Comparison of ENCODE assay signal across 29 cellular contexts in genomic region chr18:11760498-11761158, GRCh38.
"Had no signal": no experiment of that assay in that cellular context is flagged by ENCODE, and none has a peak within 500 bp of the region (broad histone marks: within the 10 kb centered on the region; RNA-seq: fewer than 3 reads in every experiment).

No MANE protein-coding gene starts in this region.

- H3K36me3 ChIP-seq: adrenal gland, ascending aorta, brain microvascular endothelial cell, esophagus squamous epithelium, gastroesophageal sphincter, heart right ventricle, neutrophil, ovary, prostate gland, right atrium auricular region, spleen, stomach, suprapubic skin had no signal

- H3K4me1 Mint-ChIP-seq: activated CD4-positive, alpha-beta T cell treated with anti-CD3 and anti-CD28 coated beads, Interleukin-2, amount 10 ng/mL, durations not matched to agents 7 days and 5 days; memory B cell; naive B cell had no signal

- H3K9me3 ChIP-seq: adrenal gland, ascending aorta, esophagus squamous epithelium, gastroesophageal sphincter, heart right ventricle, neutrophil, ovary, prostate gland, right atrium auricular region, spleen, stomach, suprapubic skin, tibial nerve had no signal

- H3K27ac ChIP-seq: adrenal gland, ascending aorta, brain microvascular endothelial cell, esophagus squamous epithelium, gastroesophageal sphincter, heart right ventricle, neutrophil, ovary, prostate gland, right atrium auricular region, spleen, stomach, suprapubic skin, tibial nerve, VCaP had no signal

- H3K4me1 ChIP-seq: adrenal gland, ascending aorta, esophagus squamous epithelium, gastroesophageal sphincter, heart right ventricle, prostate gland, right atrium auricular region, spleen, stomach, suprapubic skin, tibial nerve had no signal

- DNase-seq: activated CD4-positive, alpha-beta T cell treated with anti-CD3 and anti-CD28 coated beads, Interleukin-2, amount 10 ng/mL, durations not matched to agents 7 days and 5 days; activated CD4-positive, CD25-positive, alpha-beta regulatory T cell treated with anti-CD3 and anti-CD28 coated beads, Interleukin-2, amount 50 U/mL, for 72 hours; activated CD8-positive, alpha-beta memory T cell treated with anti-CD3 and anti-CD28 coated beads, Interleukin-2, amount 50 U/mL, for 4 hours; activated naive CD4-positive, alpha-beta T cell; activated T-cell treated with anti-CD3 and anti-CD28 coated beads, Interleukin-2, amount 50 U/mL, for 4 hours; adrenal gland; brain microvascular endothelial cell; dermis blood vessel endothelial cell; effector CD8-positive, alpha-beta T cell; esophagus squamous epithelium; heart right ventricle; left colon; naive B cell; ovary; spleen; stimulated activated CD4-positive, alpha-beta T cell treated with anti-CD3 and anti-CD28 coated beads, Interleukin-4, amount 100 ng/mL, for 24 hours; stomach; T-helper 9 cell had no signal

- H3K36me3 Mint-ChIP-seq: activated naive CD8-positive, alpha-beta T cell; memory B cell; naive B cell had no signal

- H3K9me3 Mint-ChIP-seq: activated CD4-positive, alpha-beta T cell treated with anti-CD3 and anti-CD28 coated beads, Interleukin-2, amount 10 ng/mL, durations not matched to agents 7 days and 5 days; activated T-cell treated with anti-CD3 and anti-CD28 coated beads, Interleukin-2, amount 50 U/mL, for 4 hours; activated T-helper 2 cell treated with anti-CD3 and anti-CD28 coated beads, Interferon-gamma antibody, Interleukin-2, Interleukin-4, amounts not matched to agents 10 μg/mL and 5 μg/mL and 100 μg/mL, durations not matched to agents 14 hours and 24 hours and 36 hours; memory B cell; naive B cell had no signal

- H3K27me3 ChIP-seq: adrenal gland, ascending aorta, brain microvascular endothelial cell, esophagus squamous epithelium, gastroesophageal sphincter, ovary, right atrium auricular region, spleen, stomach, suprapubic skin, tibial nerve had no signal

- H3K4me3 Mint-ChIP-seq: activated CD4-positive, alpha-beta T cell treated with anti-CD3 and anti-CD28 coated beads, Interleukin-2, amount 10 ng/mL, durations not matched to agents 7 days and 5 days; activated naive CD8-positive, alpha-beta T cell; activated T-cell treated with anti-CD3 and anti-CD28 coated beads, Interleukin-2, amount 50 U/mL, for 4 hours; memory B cell had no signal

- H3K27ac Mint-ChIP-seq: activated CD4-positive, alpha-beta T cell treated with anti-CD3 and anti-CD28 coated beads, Interleukin-2, amount 10 ng/mL, durations not matched to agents 7 days and 5 days; activated naive CD8-positive, alpha-beta T cell; activated T-helper 2 cell treated with anti-CD3 and anti-CD28 coated beads, Interferon-gamma antibody, Interleukin-2, Interleukin-4, amounts not matched to agents 10 μg/mL and 5 μg/mL and 100 μg/mL, durations not matched to agents 14 hours and 24 hours and 36 hours; memory B cell had no signal

- ATAC-seq: activated T-cell treated with anti-CD3 and anti-CD28 coated beads, Interleukin-2, amount 50 U/mL, for 4 hours; gastroesophageal sphincter; left colon had no signal

- H3K4me3 ChIP-seq: adrenal gland, ascending aorta, esophagus squamous epithelium, gastroesophageal sphincter, heart right ventricle, ovary, prostate gland, right atrium auricular region, spleen, stomach, suprapubic skin, tibial nerve had no signal
